In the genomic region with DNA sequence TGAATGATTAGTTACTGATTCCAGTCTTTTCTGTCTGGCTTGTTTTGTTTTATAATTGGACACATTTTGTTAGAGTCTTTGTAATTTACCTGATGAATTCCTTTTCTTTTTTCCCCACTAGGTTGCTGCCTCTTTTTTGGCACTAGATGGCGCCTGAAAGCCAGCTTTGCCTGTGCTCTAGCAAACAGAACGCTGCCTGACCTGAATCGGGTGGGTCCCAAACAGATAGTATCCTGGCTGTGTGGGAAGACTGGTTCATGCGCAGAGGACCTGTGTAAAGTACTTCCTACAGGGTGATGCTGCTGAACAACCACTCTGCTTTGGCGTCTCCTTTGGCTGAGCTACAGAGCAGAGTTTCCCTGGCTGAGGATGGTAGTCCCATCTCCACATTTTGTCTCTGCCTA, we compare ENCODE assay signal across 7 cellular contexts.
DNase-seq lines count a peak whose midpoint lies in the region; ATAC-seq and TF ChIP-seq lines count a peak whose summit lies in the region.

No MANE protein-coding gene starts in this region.

- H3K36me3 Mint-ChIP-seq in brain = no peaks in the 10 kb centered on the region
- H3K36me3 Mint-ChIP-seq in neural crest cell (ENCODE audit: low read depth) = peaks cover 12% of the 10 kb centered on the region

- H3K36me3 ChIP-seq in PC-3 (ENCODE audit: low read depth, low read length) (peaks cover 8% of the 10 kb centered on the region; the same call in 1 of the 2 replicates), gastroesophageal sphincter (no peaks in the 10 kb centered on the region)

- H3K27me3 ChIP-seq in PC-3 (ENCODE audit: low read length) (no peaks in the 10 kb centered on the region), gastroesophageal sphincter (no peaks in the 10 kb centered on the region)

- H4K20me1 ChIP-seq in PC-3 (ENCODE audit: low read length) = no peaks in the 10 kb centered on the region

- no peak for TF ChIP-seq POLR2A in gastroesophageal sphincter (IDR thresholded peaks at IDR 0.05)

- no peak overlapping the region for H3K9ac ChIP-seq in PC-3 (ENCODE audit: low read length)

- H3K79me2 ChIP-seq in PC-3 (ENCODE audit: low read length) = no peaks in the 10 kb centered on the region

- H3K27ac Mint-ChIP-seq in brain = no peak overlapping the region
- H3K27ac Mint-ChIP-seq in neural crest cell (ENCODE audit: unreplicated experiment) = no peak overlapping the region

- H3K27me3 Mint-ChIP-seq in brain (peaks cover 2% of the 10 kb centered on the region), neural crest cell (ENCODE audit: low read depth) (no peaks in the 10 kb centered on the region)

- WGBS in gastroesophageal sphincter (ENCODE audit: low coverage in 1 of 2), 2 donors = 0 to 43% methylated on average over 1 to 5 of the region's 5 CpGs

- no peaks in the 10 kb centered on the region for H3K4me1 Mint-ChIP-seq in brain
- H3K4me1 Mint-ChIP-seq in neural crest cell = no peaks in the 10 kb centered on the region

- H3K9me2 ChIP-seq in PC-3 (replicated peaks; ENCODE audit: low read length) = no peaks in the 10 kb centered on the region

- H3K4me3 Mint-ChIP-seq in brain (no peak overlapping the region), neural crest cell (no peak overlapping the region)

- H3K4me1 ChIP-seq in PC-3 (ENCODE audit: insufficient read depth, low read length) = no peaks in the 10 kb centered on the region
- H3K4me1 ChIP-seq in gastroesophageal sphincter = no peaks in the 10 kb centered on the region

- intact Hi-C loops in PC-3 (cut with micrococcal nuclease) = loop anchor here (1.0 kb wide), 2 partner anchors 177 to 290 kb away; no protein-coding TSS in a partner anchor

- H3K4me3 ChIP-seq in PC-3 (ENCODE audit: low read length) = no peak overlapping the region
- H3K4me3 ChIP-seq in gastroesophageal sphincter = no peak overlapping the region

- H3K4me2 ChIP-seq in PC-3 (ENCODE audit: low read length) = no peak overlapping the region

- H3F3A ChIP-seq in PC-3 (ENCODE audit: low read length, unreplicated experiment) = no peaks in the 10 kb centered on the region

- H3K27ac ChIP-seq in PC-3 (ENCODE audit: low read length) (no peak overlapping the region), gastroesophageal sphincter (no peak overlapping the region)

- H3K9me3 ChIP-seq in PC-3 (ENCODE audit: low read length) (peaks cover 10% of the 10 kb centered on the region; the same call in 1 of the 2 replicates), gastroesophageal sphincter (peaks cover 0 to 40% (median 0%) of the 10 kb centered on the region in 3 donors)

- H2AFZ ChIP-seq in PC-3 (ENCODE audit: low read length) = no peak overlapping the region

- ATAC-seq in PC-3 = peak; percentile 18; the same call in 1 of the 2 replicates
- ATAC-seq in gastroesophageal sphincter = no peak

- TF ChIP-seq CTCF in PC-3 (conservative IDR thresholded peaks at IDR 0.05; ENCODE audit: low read depth, low read length) (peak; percentile 87), brain (conservative IDR thresholded peaks at IDR 0.05) (peak; percentile 23 to 55), neural crest cell (conservative IDR thresholded peaks at IDR 0.05) (peak; percentile 70), gastroesophageal sphincter (IDR thresholded peaks at IDR 0.05) (no peak)

- H3K9me3 Mint-ChIP-seq in brain (peaks cover 30 to 55% (median 37%) of the 10 kb centered on the region in 5 experiments), neural crest cell (peaks cover 17% of the 10 kb centered on the region)

- BruUV-seq in PC-3 (replicated peaks; lab: Mats Ljungman, UMichigan) = no TSS peak

- POLR2A ChIA-PET in PC-3 (lab: Charles Lee; ENCODE audit: unreplicated experiment) = no interaction called here

- CTCF ChIA-PET in PC-3 (lab: Charles Lee) = no interaction called here

- no peak for TF ChIP-seq EP300 in gastroesophageal sphincter (IDR thresholded peaks at IDR 0.05)

- DNase-seq in EL (peak; percentile 35), HCEC 1CT (peak; percentile 31), PC-3 (peak; percentile 64), neural crest cell (ENCODE audit: low read depth, low spot score) (no peak)
- no peak for DNase-seq in effector CD8-positive, alpha-beta T cell (lab: John Stamatoyannopoulos, UW)

Comparison
In these comparisons a context has a peak if more than half of its experiments do, and no peak if none do; other contexts are left out.
1. DNase-seq: peak in EL (single experiment), HCEC 1CT (single experiment) and PC-3 (single experiment); none in neural crest cell (single experiment) and effector CD8-positive, alpha-beta T cell (single experiment).
2. CTCF ChIP-seq: peak in PC-3 (single experiment), brain (2 of 2) and neural crest cell (single experiment); none in gastroesophageal sphincter (0 of 4).